18 cellular contexts compared by ENCODE assay signal in the genomic region with DNA sequence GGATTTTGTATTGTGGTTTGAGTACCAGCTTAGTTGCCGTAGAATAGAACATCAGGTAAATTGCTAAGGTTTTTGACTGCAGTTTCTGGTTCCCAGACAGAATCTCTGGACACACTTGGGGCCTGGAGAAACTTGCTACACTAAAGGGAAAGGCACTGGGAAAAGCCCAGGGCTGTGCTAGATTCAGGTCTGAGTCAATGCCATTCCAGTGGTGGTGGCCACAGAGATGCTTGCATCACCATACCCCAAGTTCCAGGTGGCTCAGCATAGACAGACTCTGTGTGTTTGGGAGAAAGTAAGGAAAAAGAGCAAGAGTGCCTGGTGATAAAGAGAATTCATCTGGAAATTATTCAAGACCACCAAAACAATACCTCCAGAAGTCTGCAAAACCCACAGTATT.
DNase-seq lines count a peak whose midpoint lies in the region; ATAC-seq, FAIRE-seq and TF ChIP-seq lines count a peak whose summit lies in the region.
"Had no signal": no experiment of that assay in that cellular context is flagged by ENCODE, and none has a peak within 500 bp of the region (broad histone marks: within the 10 kb centered on the region; RNA-seq: fewer than 3 reads in every experiment).

No MANE protein-coding gene starts in this region.

- no peak overlapping the region for H2AFZ ChIP-seq in mesenchymal stem cell (ENCODE audit: low read depth, low read length)

- no peak overlapping the region for H2BK12ac ChIP-seq in mesenchymal stem cell (ENCODE audit: low read length in 2 of 2)

- peaks cover 34% of the 10 kb centered on the region for H3K9me3 ChIP-seq in mesenchymal stem cell (ENCODE audit: control insufficient read depth, low read length)
- H3K9me3 ChIP-seq: BE2C had no signal

- no peak overlapping the region for H4K91ac ChIP-seq in mesenchymal stem cell (ENCODE audit: low read length)

- no peak overlapping the region for H3K4ac ChIP-seq in mesenchymal stem cell (ENCODE audit: low read depth in 1 of 2, low read length in 2 of 2)

- 92% methylated on average over 1 of the region's 1 CpG for WGBS in mesenchymal stem cell

- no peak overlapping the region for H4K8ac ChIP-seq in mesenchymal stem cell (ENCODE audit: low read length)

- H3K36me3 ChIP-seq in bronchial epithelial cell (ENCODE audit: control insufficient read depth, insufficient read depth, low read length), result no peaks in the 10 kb centered on the region
- H3K36me3 ChIP-seq in mesenchymal stem cell (ENCODE audit: control insufficient read depth in 1 of 2, insufficient read depth in 2 of 2, low read depth in 1 of 2, low read length in 2 of 2), result no peaks in the 10 kb centered on the region
- H3K36me3 ChIP-seq: BE2C had no signal

- no peak overlapping the region for H3K27ac ChIP-seq in mesenchymal stem cell (ENCODE audit: low read length, poor library complexity, severe bottlenecking)

- H2BK15ac ChIP-seq in mesenchymal stem cell (ENCODE audit: low read depth, poor library complexity, severe bottlenecking), result no peak overlapping the region

- TF ChIP-seq CTCF in bronchial epithelial cell (IDR thresholded peaks at IDR 0.05; ENCODE audit: insufficient read depth, low read length, severe bottlenecking), result no peak

- DNase-seq in EH (ENCODE audit: low read depth) (peak; percentile 49), M059J (ENCODE audit: low read depth) (peak; percentile 62), bronchial epithelial cell (ENCODE audit: low read depth) (peak; percentile 70), mesenchymal stem cell (peak; percentile 18), NCI-H345 treated with DMSO at 0.1 percent for 48 hours (lab: John Stamatoyannopoulos, UW; ENCODE audit: unreplicated experiment) (no peak), NCI-H524 treated with DMSO at 0.1 percent for 48 hours (lab: John Stamatoyannopoulos, UW) (no peak), SKM-1 treated with dmso at 0.1 percent for 144 hours (lab: John Stamatoyannopoulos, UW; ENCODE audit: unreplicated experiment) (no peak)
- DNase-seq: ACHN; BE2C; CD4-positive, alpha-beta T cell; DMS79; NCI-H1105 treated with DMSO at 0.1 percent for 48 hours; NCI-H187; NCI-H446; NK-92 treated with Interleukin-12 subunit alpha and Interleukin-12 subunit beta, amount 100 ng/mL, for 24 hours had no signal

- H3K18ac ChIP-seq in mesenchymal stem cell (ENCODE audit: low read depth in 1 of 2, low read length in 2 of 2), result no peak overlapping the region

- H3K4me3 ChIP-seq in bronchial epithelial cell (ENCODE audit: low read depth, low read length) (no peak overlapping the region), mesenchymal stem cell (ENCODE audit: insufficient read depth in 1 of 2, low read depth in 1 of 2, low read length in 2 of 2) (no peak overlapping the region)

- H3K4me2 ChIP-seq in mesenchymal stem cell (ENCODE audit: low read length, poor library complexity, severe bottlenecking), result no peak overlapping the region

- H2BK5ac ChIP-seq in mesenchymal stem cell (ENCODE audit: low read depth, low read length, poor library complexity, severe bottlenecking), result no peak overlapping the region

- H3K4me1 ChIP-seq in mesenchymal stem cell (ENCODE audit: control insufficient read depth, insufficient read depth, low read depth, low read length), result no peaks in the 10 kb centered on the region
- H3K4me1 ChIP-seq: BE2C had no signal

- H2BK120ac ChIP-seq in mesenchymal stem cell (ENCODE audit: low read depth, low read length), result no peak overlapping the region

- H3K9ac ChIP-seq in mesenchymal stem cell (ENCODE audit: low read length), result no peak overlapping the region

- FAIRE-seq in bronchial epithelial cell (lab: Jason Lieb, UNC), result peak; percentile 7
- FAIRE-seq: G401.6, GM18507 had no signal

- ATAC-seq in GM18502 (IDR thresholded peaks at IDR 0.05; ENCODE audit: poor library complexity, unreplicated experiment), result no peak

- no peaks in the 10 kb centered on the region for H3K27me3 ChIP-seq in bronchial epithelial cell (ENCODE audit: control insufficient read depth, insufficient read depth, low read length)
- no peaks in the 10 kb centered on the region for H3K27me3 ChIP-seq in mesenchymal stem cell (ENCODE audit: control insufficient read depth in 1 of 2, insufficient read depth in 1 of 2, low read length in 2 of 2)
- H3K27me3 ChIP-seq: BE2C had no signal

- no peak overlapping the region for H3K14ac ChIP-seq in mesenchymal stem cell (ENCODE audit: low read length in 2 of 2)

- no peaks in the 10 kb centered on the region for H3K79me1 ChIP-seq in mesenchymal stem cell (replicated peaks; ENCODE audit: low read length, poor library complexity, severe bottlenecking)

- no peak overlapping the region for H2AK5ac ChIP-seq in mesenchymal stem cell (ENCODE audit: low read length, severe bottlenecking)

- no peak overlapping the region for H3K23ac ChIP-seq in mesenchymal stem cell (ENCODE audit: low read length in 2 of 2)

Comparison
In these comparisons a context has a peak if more than half of its experiments do, and no peak if none do; other contexts are left out.
1. DNase-seq: peak in EH (single experiment), M059J (single experiment), bronchial epithelial cell (single experiment) and mesenchymal stem cell (single experiment); none in NCI-H345 treated with DMSO at 0.1 percent for 48 hours (single experiment), NCI-H524 treated with DMSO at 0.1 percent for 48 hours (single experiment) and SKM-1 treated with dmso at 0.1 percent for 144 hours (single experiment).